Comparison of ENCODE assay signal across 4 cellular contexts in genomic region chr12:54173906-54174471, GRCh38.
TF ChIP-seq lines count a peak whose summit lies in the region.

No MANE protein-coding gene starts in this region.

TF ChIP-seq in SK-N-SH, 30 proteins besides CTCF, POLR2A, EP300 and RAD21:
- TF ChIP-seq, protein P1, sequence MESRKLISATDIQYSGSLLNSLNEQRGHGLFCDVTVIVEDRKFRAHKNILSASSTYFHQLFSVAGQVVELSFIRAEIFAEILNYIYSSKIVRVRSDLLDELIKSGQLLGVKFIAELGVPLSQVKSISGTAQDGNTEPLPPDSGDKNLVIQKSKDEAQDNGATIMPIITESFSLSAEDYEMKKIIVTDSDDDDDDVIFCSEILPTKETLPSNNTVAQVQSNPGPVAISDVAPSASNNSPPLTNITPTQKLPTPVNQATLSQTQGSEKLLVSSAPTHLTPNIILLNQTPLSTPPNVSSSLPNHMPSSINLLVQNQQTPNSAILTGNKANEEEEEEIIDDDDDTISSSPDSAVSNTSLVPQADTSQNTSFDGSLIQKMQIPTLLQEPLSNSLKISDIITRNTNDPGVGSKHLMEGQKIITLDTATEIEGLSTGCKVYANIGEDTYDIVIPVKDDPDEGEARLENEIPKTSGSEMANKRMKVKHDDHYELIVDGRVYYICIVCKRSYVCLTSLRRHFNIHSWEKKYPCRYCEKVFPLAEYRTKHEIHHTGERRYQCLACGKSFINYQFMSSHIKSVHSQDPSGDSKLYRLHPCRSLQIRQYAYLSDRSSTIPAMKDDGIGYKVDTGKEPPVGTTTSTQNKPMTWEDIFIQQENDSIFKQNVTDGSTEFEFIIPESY (IDR thresholded peaks at IDR 0.05; ENCODE audit: borderline replicate concordance, low read depth): no peak
- no peak for TF ChIP-seq FOXM1 (IDR thresholded peaks at IDR 0.05; ENCODE audit: low read depth)

TF ChIP-seq in SK-N-SH treated with all-trans-retinoic acid at 6 μM for 48 hours, 23 proteins besides CTCF, POLR2A, EP300 and RAD21 (continues in another document):
- no peak for TF ChIP-seq ISL1 (CRISPR knock-in tag; IDR thresholded peaks at IDR 0.05)
- no peak for TF ChIP-seq TSHZ2 (CRISPR knock-in tag; IDR thresholded peaks at IDR 0.05)
- TF ChIP-seq ZFP3 (CRISPR knock-in tag; IDR thresholded peaks at IDR 0.05): no peak
- no peak for TF ChIP-seq BACH2 (CRISPR knock-in tag; IDR thresholded peaks at IDR 0.05; ENCODE audit: borderline replicate concordance)
- TF ChIP-seq, protein P2, sequence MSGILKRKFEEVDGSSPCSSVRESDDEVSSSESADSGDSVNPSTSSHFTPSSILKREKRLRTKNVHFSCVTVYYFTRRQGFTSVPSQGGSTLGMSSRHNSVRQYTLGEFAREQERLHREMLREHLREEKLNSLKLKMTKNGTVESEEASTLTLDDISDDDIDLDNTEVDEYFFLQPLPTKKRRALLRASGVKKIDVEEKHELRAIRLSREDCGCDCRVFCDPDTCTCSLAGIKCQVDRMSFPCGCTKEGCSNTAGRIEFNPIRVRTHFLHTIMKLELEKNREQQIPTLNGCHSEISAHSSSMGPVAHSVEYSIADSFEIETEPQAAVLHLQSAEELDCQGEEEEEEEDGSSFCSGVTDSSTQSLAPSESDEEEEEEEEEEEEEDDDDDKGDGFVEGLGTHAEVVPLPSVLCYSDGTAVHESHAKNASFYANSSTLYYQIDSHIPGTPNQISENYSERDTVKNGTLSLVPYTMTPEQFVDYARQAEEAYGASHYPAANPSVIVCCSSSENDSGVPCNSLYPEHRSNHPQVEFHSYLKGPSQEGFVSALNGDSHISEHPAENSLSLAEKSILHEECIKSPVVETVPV (CRISPR knock-in tag; IDR thresholded peaks at IDR 0.05): no peak
- TF ChIP-seq SNAI2 (CRISPR knock-in tag; IDR thresholded peaks at IDR 0.05): no peak
- TF ChIP-seq ZC3H10 (CRISPR knock-in tag; IDR thresholded peaks at IDR 0.05): no peak
- no peak for TF ChIP-seq ZFP30 (CRISPR knock-in tag; IDR thresholded peaks at IDR 0.05)
- no peak for TF ChIP-seq TOX (CRISPR knock-in tag; IDR thresholded peaks at IDR 0.05; ENCODE audit: borderline replicate concordance)
- no peak for TF ChIP-seq OSR1 (CRISPR knock-in tag; IDR thresholded peaks at IDR 0.05)
- TF ChIP-seq ZNF70 (CRISPR knock-in tag; IDR thresholded peaks at IDR 0.05): no peak
- TF ChIP-seq GLIS3 (CRISPR knock-in tag; IDR thresholded peaks at IDR 0.05): no peak
- TF ChIP-seq ZNF8 (CRISPR knock-in tag; IDR thresholded peaks at IDR 0.05): no peak
- no peak for TF ChIP-seq CREB5 (CRISPR knock-in tag; IDR thresholded peaks at IDR 0.05; ENCODE audit: low read depth)

TF ChIP-seq in IMR-90, 13 proteins besides CTCF, POLR2A, EP300 and RAD21:
- TF ChIP-seq MXI1 (IDR thresholded peaks at IDR 0.05; ENCODE audit: borderline replicate concordance, low read depth, low read length) (no peak), RCOR1 (IDR thresholded peaks at IDR 0.05; ENCODE audit: insufficient replicate concordance, low read length) (no peak), MAZ (IDR thresholded peaks at IDR 0.05; ENCODE audit: borderline replicate concordance, low read depth, low read length) (no peak), BHLHE40 (IDR thresholded peaks at IDR 0.05; ENCODE audit: low read depth, low read length) (no peak), RFX5 (IDR thresholded peaks at IDR 0.05; ENCODE audit: low read depth, low read length) (no peak), CEBPB (IDR thresholded peaks at IDR 0.05; ENCODE audit: low read depth, low read length) (no peak), FOS (IDR thresholded peaks at IDR 0.05; ENCODE audit: low read depth, low read length) (no peak), MAFK (IDR thresholded peaks at IDR 0.05; ENCODE audit: low read depth, low read length) (no peak), ELK1 (IDR thresholded peaks at IDR 0.05; ENCODE audit: borderline replicate concordance, low read depth, low read length) (no peak), NFE2L2 (IDR thresholded peaks at IDR 0.05; ENCODE audit: low read depth, low read length) (no peak), CHD1 (IDR thresholded peaks at IDR 0.05; ENCODE audit: low read depth, low read length) (no peak), USF2 (IDR thresholded peaks at IDR 0.05; ENCODE audit: low read depth, low read length) (no peak), SMC3 (IDR thresholded peaks at IDR 0.05; ENCODE audit: low read depth, low read length) (no peak)
TF ChIP-seq in IMR-90: peak in this region for 0.

TF ChIP-seq in HEK293T, 16 proteins besides CTCF, POLR2A, EP300 and RAD21:
- TF ChIP-seq HDGF (IDR thresholded peaks at IDR 0.05; ENCODE audit: borderline replicate concordance) (no peak), ZNF384 (IDR thresholded peaks at IDR 0.05) (no peak), NFRKB (IDR thresholded peaks at IDR 0.05) (no peak), BHLHE40 (IDR thresholded peaks at IDR 0.05; ENCODE audit: borderline replicate concordance) (no peak), FOXK2 (IDR thresholded peaks at IDR 0.05) (no peak), ARNT (IDR thresholded peaks at IDR 0.05) (no peak), ELF4 (IDR thresholded peaks at IDR 0.05) (no peak), PKNOX1 (IDR thresholded peaks at IDR 0.05) (no peak), TARDBP (IDR thresholded peaks at IDR 0.05) (no peak), LEF1 (IDR thresholded peaks at IDR 0.05; ENCODE audit: borderline replicate concordance) (no peak), FOXA1 (IDR thresholded peaks at IDR 0.05) (no peak), L3MBTL2 (conservative IDR thresholded peaks at IDR 0.05) (no peak), SP1 (IDR thresholded peaks at IDR 0.05) (no peak), SUZ12 (IDR thresholded peaks at IDR 0.05) (no peak), CTBP1 (IDR thresholded peaks at IDR 0.05; ENCODE audit: borderline replicate concordance) (no peak), FOXM1 (IDR thresholded peaks at IDR 0.05; ENCODE audit: borderline replicate concordance) (no peak)
